18 cellular contexts compared by ENCODE assay signal in genomic region chr3:124512881-124513609, GRCh38.
A peak's percentile ranks its signal among the peaks of the same experiment; 100 is the strongest.
DNase-seq lines count a peak whose midpoint lies in the region; ATAC-seq and TF ChIP-seq lines count a peak whose summit lies in the region.
"Had no signal": no experiment of that assay in that cellular context is flagged by ENCODE, and none has a peak within 500 bp of the region (broad histone marks: within the 10 kb centered on the region; RNA-seq: fewer than 3 reads in every experiment).

No MANE protein-coding gene starts in this region.

- POLR2A ChIA-PET in PC-3 (lab: Charles Lee; ENCODE audit: unreplicated experiment): interaction anchor here (0.7 kb wide), 1 partner anchor 163 kb away, joined by 5 read pairs; no protein-coding TSS in a partner anchor

- no peak for TF ChIP-seq POLR2A in stomach (IDR thresholded peaks at IDR 0.05)

- no peak for TF ChIP-seq EP300 in stomach (IDR thresholded peaks at IDR 0.05)

- H3K4me2 ChIP-seq in PC-3 (ENCODE audit: low read length): peak overlapping the region; percentile 33

- H3K27me3 Mint-ChIP-seq in activated T-helper 1 cell treated with anti-CD3 and anti-CD28 coated beads, Interleukin-12 subunit alpha, Interleukin-12 subunit beta, Interleukin-2, Interleukin-4 antibody, amounts not matched to agents 30 ng/mL and 10 ng/mL and 1 ng/mL, durations not matched to agents 14 hours and 24 hours and 36 hours (ENCODE audit: insufficient read depth): peaks cover 10% of the 10 kb centered on the region

- ATAC-seq in PC-3: no peak
- ATAC-seq in left lung: peak; percentile 87
- ATAC-seq in HG02852 (IDR thresholded peaks at IDR 0.05; ENCODE audit: unreplicated experiment): no peak
- no peak for ATAC-seq in HG03135 (IDR thresholded peaks at IDR 0.05; ENCODE audit: unreplicated experiment)
- ATAC-seq: activated naive CD4-positive, alpha-beta T cell treated with anti-CD3 and anti-CD28 coated beads, Interleukin-2, amount 50 U/mL, for 72 hours; activated T-cell treated with anti-CD3 and anti-CD28 coated beads, Interleukin-2, amount 50 U/mL, for 72 hours; heart right ventricle; natural killer cell treated with Interleukin-12 subunit alpha and Interleukin-12 subunit beta and Interleukin-15 and Interleukin-18, amount 100 ng/mL, for 72 hours; Panc1 had no signal

- H3K9me3 Mint-ChIP-seq in activated T-helper 1 cell treated with anti-CD3 and anti-CD28 coated beads, Interleukin-12 subunit alpha, Interleukin-12 subunit beta, Interleukin-2, Interleukin-4 antibody, amounts not matched to agents 30 ng/mL and 10 ng/mL and 1 ng/mL, durations not matched to agents 14 hours and 24 hours and 36 hours: no peaks in the 10 kb centered on the region
- H3K9me3 Mint-ChIP-seq: activated naive CD4-positive, alpha-beta T cell treated with anti-CD3 and anti-CD28 coated beads, Interleukin-2, amount 50 U/mL, for 72 hours; activated T-cell treated with anti-CD3 and anti-CD28 coated beads, Interleukin-2, amount 50 U/mL, for 72 hours; natural killer cell treated with Interleukin-12 subunit alpha and Interleukin-12 subunit beta and Interleukin-15 and Interleukin-18, amount 100 ng/mL, for 72 hours had no signal

- H3K9me2 ChIP-seq in PC-3 (replicated peaks; ENCODE audit: low read length): no peaks in the 10 kb centered on the region

- whole genome bisulfite sequencing in stomach, 5 donors: 36 to 46% (median 44%) methylated on average over 8 of the region's 8 CpGs

- no TSS peak for BruUV-seq in PC-3 (replicated peaks; lab: Mats Ljungman, UMichigan)

- no peaks in the 10 kb centered on the region for H4K20me1 ChIP-seq in PC-3 (ENCODE audit: low read length)

- TF ChIP-seq CTCF in PC-3 (conservative IDR thresholded peaks at IDR 0.05; ENCODE audit: low read depth, low read length) (peak; percentile 29; the same call in 1 of the 2 replicates), left lung (IDR thresholded peaks at IDR 0.05) (no peak), stomach (IDR thresholded peaks at IDR 0.05) (no peak)

- H3K36me3 ChIP-seq in H7 (replicated peaks; ENCODE audit: control insufficient read depth, insufficient read depth, low read length) (no peaks in the 10 kb centered on the region), PC-3 (ENCODE audit: low read depth, low read length) (no peaks in the 10 kb centered on the region), left lung (no peaks in the 10 kb centered on the region), stomach (no peaks in the 10 kb centered on the region)

- no peak overlapping the region for H3K4me3 ChIP-seq in H7 (ENCODE audit: insufficient read depth, low read depth, low read length)
- no peak overlapping the region for H3K4me3 ChIP-seq in PC-3 (ENCODE audit: low read length)
- no peak overlapping the region for H3K4me3 ChIP-seq in left lung
- no peak overlapping the region for H3K4me3 ChIP-seq in stomach
- H3K4me3 ChIP-seq: heart right ventricle had no signal

- no peaks in the 10 kb centered on the region for H3K36me3 Mint-ChIP-seq in activated T-helper 1 cell treated with anti-CD3 and anti-CD28 coated beads, Interleukin-12 subunit alpha, Interleukin-12 subunit beta, Interleukin-2, Interleukin-4 antibody, amounts not matched to agents 30 ng/mL and 10 ng/mL and 1 ng/mL, durations not matched to agents 14 hours and 24 hours and 36 hours (ENCODE audit: low read depth)
- H3K36me3 Mint-ChIP-seq: activated naive CD4-positive, alpha-beta T cell treated with anti-CD3 and anti-CD28 coated beads, Interleukin-2, amount 50 U/mL, for 72 hours; CD4-positive, alpha-beta memory T cell; natural killer cell treated with Interleukin-12 subunit alpha and Interleukin-12 subunit beta and Interleukin-15 and Interleukin-18, amount 100 ng/mL, for 72 hours had no signal

- no peak overlapping the region for H3K9ac ChIP-seq in PC-3 (ENCODE audit: low read length)

- intact Hi-C loops in PC-3 (cut with micrococcal nuclease): no loop called here
- intact Hi-C loops in left lung (cut with DNase I): no loop called here
- intact Hi-C loops in stomach (cut with DNase I; ENCODE audit: low total_unique reads): no loop called here
- intact Hi-C loops in activated T-helper 1 cell treated with anti-CD3 and anti-CD28 coated beads, Interleukin-12 subunit alpha, Interleukin-12 subunit beta, Interleukin-2, Interleukin-4 antibody, amounts not matched to agents 30 ng/mL and 10 ng/mL and 1 ng/mL, durations not matched to agents 14 hours and 24 hours and 36 hours (cut with micrococcal nuclease): no loop called here

- DNase-seq in H7: peak; percentile 19
- DNase-seq in PC-3: peak; percentile 37
- peak in 1 of 2 donors; percentile 36 for DNase-seq in left lung
- DNase-seq in stomach: peak; percentile 41
- DNase-seq in caudate nucleus (lab: John Stamatoyannopoulos, UW): no peak
- no peak for DNase-seq in activated T-helper 1 cell treated with anti-CD3 and anti-CD28 coated beads, Interleukin-12 subunit alpha, Interleukin-12 subunit beta, Interleukin-2, Interleukin-4 antibody, amounts not matched to agents 30 ng/mL and 10 ng/mL and 1 ng/mL, durations not matched to agents 14 hours and 24 hours and 36 hours (ENCODE audit: low spot score)
- DNase-seq: activated T-cell treated with anti-CD3 and anti-CD28 coated beads, Interleukin-2, amount 50 U/mL, for 72 hours; CD4-positive, alpha-beta memory T cell; DND-41; heart right ventricle; NCI-H1436; NCI-H82; stimulated activated CD4-positive, alpha-beta T cell treated with anti-CD3 and anti-CD28 coated beads, Interleukin-4, amount 100 ng/mL, for 4 hours had no signal

- peaks cover 20% of the 10 kb centered on the region for H3K4me1 ChIP-seq in PC-3 (ENCODE audit: insufficient read depth, low read length)
- H3K4me1 ChIP-seq in left lung: no peaks in the 10 kb centered on the region
- peaks cover 0 to 26% (median 11%) of the 10 kb centered on the region in 4 donors for H3K4me1 ChIP-seq in stomach
- H3K4me1 ChIP-seq: heart right ventricle had no signal

- H3K9me3 ChIP-seq in PC-3 (ENCODE audit: low read length) (no peaks in the 10 kb centered on the region), left lung (no peaks in the 10 kb centered on the region), stomach (no peaks in the 10 kb centered on the region)
- H3K9me3 ChIP-seq: heart right ventricle had no signal

- no peaks in the 10 kb centered on the region for H3K4me1 Mint-ChIP-seq in activated T-helper 1 cell treated with anti-CD3 and anti-CD28 coated beads, Interleukin-12 subunit alpha, Interleukin-12 subunit beta, Interleukin-2, Interleukin-4 antibody, amounts not matched to agents 30 ng/mL and 10 ng/mL and 1 ng/mL, durations not matched to agents 14 hours and 24 hours and 36 hours (ENCODE audit: low read depth)
- H3K4me1 Mint-ChIP-seq: CD4-positive, alpha-beta memory T cell had no signal

- no peak overlapping the region for H3K27ac Mint-ChIP-seq in activated T-helper 1 cell treated with anti-CD3 and anti-CD28 coated beads, Interleukin-12 subunit alpha, Interleukin-12 subunit beta, Interleukin-2, Interleukin-4 antibody, amounts not matched to agents 30 ng/mL and 10 ng/mL and 1 ng/mL, durations not matched to agents 14 hours and 24 hours and 36 hours
- H3K27ac Mint-ChIP-seq: activated naive CD4-positive, alpha-beta T cell treated with anti-CD3 and anti-CD28 coated beads, Interleukin-2, amount 50 U/mL, for 72 hours; activated T-cell treated with anti-CD3 and anti-CD28 coated beads, Interleukin-2, amount 50 U/mL, for 72 hours; CD4-positive, alpha-beta memory T cell; natural killer cell treated with Interleukin-12 subunit alpha and Interleukin-12 subunit beta and Interleukin-15 and Interleukin-18, amount 100 ng/mL, for 72 hours had no signal

- H3K27ac ChIP-seq in PC-3 (ENCODE audit: low read length) (no peak overlapping the region), left lung (no peak overlapping the region), stomach (peak overlapping the region in 1 of 5 donors; percentile 10), caudate nucleus (ENCODE audit: low read depth, low read length) (no peak overlapping the region)
- H3K27ac ChIP-seq: heart right ventricle had no signal

- H3K27me3 ChIP-seq in H7 (ENCODE audit: control insufficient read depth, insufficient read depth, low read length) (no peaks in the 10 kb centered on the region), PC-3 (ENCODE audit: low read length) (no peaks in the 10 kb centered on the region), left lung (no peaks in the 10 kb centered on the region), stomach (no peaks in the 10 kb centered on the region)
- H3K27me3 ChIP-seq: heart right ventricle had no signal

- H3F3A ChIP-seq in PC-3 (ENCODE audit: low read length, unreplicated experiment): no peaks in the 10 kb centered on the region

- CTCF ChIA-PET in PC-3 (lab: Charles Lee): no interaction called here

- no peak overlapping the region for H3K4me3 Mint-ChIP-seq in activated T-helper 1 cell treated with anti-CD3 and anti-CD28 coated beads, Interleukin-12 subunit alpha, Interleukin-12 subunit beta, Interleukin-2, Interleukin-4 antibody, amounts not matched to agents 30 ng/mL and 10 ng/mL and 1 ng/mL, durations not matched to agents 14 hours and 24 hours and 36 hours
- H3K4me3 Mint-ChIP-seq: activated T-cell treated with anti-CD3 and anti-CD28 coated beads, Interleukin-2, amount 50 U/mL, for 72 hours; CD4-positive, alpha-beta memory T cell; natural killer cell treated with Interleukin-12 subunit alpha and Interleukin-12 subunit beta and Interleukin-15 and Interleukin-18, amount 100 ng/mL, for 72 hours had no signal

- no peaks in the 10 kb centered on the region for H3K79me2 ChIP-seq in PC-3 (ENCODE audit: low read length)

- H2AFZ ChIP-seq in PC-3 (ENCODE audit: low read length): peak overlapping the region; percentile 27

Comparison
In these comparisons a context has a peak if more than half of its experiments do, and no peak if none do; other contexts are left out.
1. DNase-seq: peak in H7 (single experiment), PC-3 (single experiment) and stomach (single experiment); none in caudate nucleus (0 of 61) and activated T-helper 1 cell treated with anti-CD3 and anti-CD28 coated beads, Interleukin-12 subunit alpha, Interleukin-12 subunit beta, Interleukin-2, Interleukin-4 antibody, amounts not matched to agents 30 ng/mL and 10 ng/mL and 1 ng/mL, durations not matched to agents 14 hours and 24 hours and 36 hours (single experiment).